Comparison of ENCODE assay signal across 11 cellular contexts in the genomic region with DNA sequence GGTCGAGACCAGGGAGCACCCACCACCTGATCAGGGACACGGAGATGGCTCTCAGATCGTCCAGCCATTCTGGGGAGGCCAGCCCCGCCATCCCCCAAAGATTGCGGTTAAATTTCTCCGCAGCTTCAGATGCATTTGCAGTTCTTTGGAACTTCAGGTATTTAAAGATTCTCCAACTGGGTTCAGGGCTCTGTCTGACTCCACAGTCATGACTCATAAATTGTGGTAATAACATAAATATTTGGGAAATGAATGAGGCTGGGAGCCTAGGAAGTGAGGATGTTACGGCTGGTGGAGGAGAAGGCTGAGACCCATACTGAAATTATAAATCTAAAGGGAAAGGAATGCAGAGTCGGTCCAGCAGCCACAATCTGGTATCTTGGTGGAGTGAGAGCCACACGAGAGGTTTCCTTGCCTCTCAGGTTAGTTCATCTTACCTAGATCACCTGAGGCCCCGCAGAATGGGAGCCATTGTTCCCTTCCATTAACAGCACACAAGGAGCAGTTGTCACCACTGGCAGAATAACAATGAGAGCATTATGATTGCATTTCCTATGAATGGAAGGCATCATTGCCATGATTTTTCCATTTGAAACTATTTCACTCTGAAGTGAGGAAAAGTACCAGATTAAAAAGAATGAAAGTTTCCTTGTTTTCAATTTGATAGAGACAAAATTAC. TPM values are rescaled to one million over a fixed set of nuclear protein-coding genes. Genes with fewer than 3 reads are reported as not detected.
DNase-seq lines count a peak whose midpoint lies in the region; ATAC-seq and TF ChIP-seq lines count a peak whose summit lies in the region.
"Had no signal": no experiment of that assay in that cellular context is flagged by ENCODE, and none has a peak within 500 bp of the region (broad histone marks: within the 10 kb centered on the region; RNA-seq: fewer than 3 reads in every experiment).

No MANE protein-coding gene starts in this region.

- H3K9me3 ChIP-seq in smooth muscle cell (replicated peaks; ENCODE audit: low read depth) (no peaks in the 10 kb centered on the region), A673 (ENCODE audit: low read depth, low read length, poor library complexity, severe bottlenecking) (no peaks in the 10 kb centered on the region)

- no TSS peak for BruUV-seq in A673 (replicated peaks; lab: Mats Ljungman, UMichigan)

- H3K4me1 ChIP-seq in smooth muscle cell (ENCODE audit: low read depth) (peaks cover 5% of the 10 kb centered on the region), A673 (ENCODE audit: insufficient read depth, low read length, poor library complexity, severe bottlenecking) (no peaks in the 10 kb centered on the region)

- CTCF ChIA-PET in A673 (lab: Charles Lee): no interaction called here

- peak overlapping the region; percentile 6 for H2AFZ ChIP-seq in smooth muscle cell (ENCODE audit: low read depth)

- POLR2A ChIA-PET in A673 (lab: Charles Lee; ENCODE audit: low non-redundant PET): no interaction called here

- no peaks in the 10 kb centered on the region for H4K20me1 ChIP-seq in smooth muscle cell (ENCODE audit: low read depth)

- intact Hi-C loops in A673 (cut with micrococcal nuclease; ENCODE audit: unreplicated experiment): no loop called here

- H3K36me3 ChIP-seq in smooth muscle cell (ENCODE audit: low read depth) (no peaks in the 10 kb centered on the region), A673 (ENCODE audit: insufficient read depth, low read length, poor library complexity, severe bottlenecking) (no peaks in the 10 kb centered on the region)
- H3K36me3 ChIP-seq: cardiac muscle cell had no signal

- H3K9ac ChIP-seq in smooth muscle cell (ENCODE audit: low read depth): peak overlapping the region; percentile 38

- H3K27me3 ChIP-seq in smooth muscle cell (ENCODE audit: low read depth) (no peaks in the 10 kb centered on the region), A673 (replicated peaks; ENCODE audit: insufficient read depth, low read depth, low read length, poor library complexity) (no peaks in the 10 kb centered on the region)
- H3K27me3 ChIP-seq: cardiac muscle cell had no signal

- DNase-seq in HK-2 (ENCODE audit: unreplicated experiment) (peak; percentile 54), SW 1271 (lab: John Stamatoyannopoulos, UW) (peak; percentile 88 to 97), foreskin fibroblast (peak; percentile 88 to 93), smooth muscle cell (lab: John Stamatoyannopoulos, UW; ENCODE audit: unreplicated experiment) (no peak), DMS79 treated with DMSO at 0.1 percent for 48 hours (lab: John Stamatoyannopoulos, UW) (no peak), A673 (ENCODE audit: low spot score) (no peak)
- no peak for DNase-seq in activated effector memory CD4-positive, alpha-beta T cell treated with anti-CD3 and anti-CD28 coated beads, Interleukin-2, amount 50 U/mL, for 16 hours
- DNase-seq: naive B cell; stimulated activated CD8-positive, alpha-beta memory T cell treated with anti-CD3 and anti-CD28 coated beads, Interleukin-4, amount 100 ng/mL, for 48 hours had no signal

- H3K27ac ChIP-seq in smooth muscle cell (ENCODE audit: low read depth) (peak overlapping the region; percentile 79), A673 (ENCODE audit: low read depth, low read length, poor library complexity, severe bottlenecking) (no peak overlapping the region)
- H3K27ac ChIP-seq: cardiac muscle cell had no signal

- TF ChIP-seq CTCF in foreskin fibroblast (IDR thresholded peaks at IDR 0.05; ENCODE audit: low read depth, low read length) (no peak), smooth muscle cell (IDR thresholded peaks at IDR 0.05; ENCODE audit: borderline replicate concordance, insufficient read depth, poor library complexity, severe bottlenecking) (no peak), A673 (conservative IDR thresholded peaks at IDR 0.05; ENCODE audit: low read depth, low read length) (no peak)

- H3F3A ChIP-seq in smooth muscle cell (ENCODE audit: low read depth): peaks cover 8% of the 10 kb centered on the region

- no peaks in the 10 kb centered on the region for H3K79me2 ChIP-seq in smooth muscle cell (ENCODE audit: low read depth)

- 15% methylated on average over 10 of the region's 10 CpGs for WGBS in smooth muscle cell (ENCODE audit: low lambda C conversion rate)

- H3K4me3 ChIP-seq in foreskin fibroblast (ENCODE audit: low read depth in 1 of 2, low read length in 2 of 2): no peak overlapping the region
- H3K4me3 ChIP-seq in smooth muscle cell: no peak overlapping the region
- no peak overlapping the region for H3K4me3 ChIP-seq in A673 (ENCODE audit: low read depth, low read length, poor library complexity, severe bottlenecking)
- H3K4me3 ChIP-seq: cardiac muscle cell had no signal

- ATAC-seq in HG02759 (IDR thresholded peaks at IDR 0.05; ENCODE audit: unreplicated experiment): no peak

- peak overlapping the region; percentile 57 for H3K4me2 ChIP-seq in smooth muscle cell

RNA-seq across cellular contexts. Expression of a gene that starts 26.7 kb away (rescaled TPM):
- total RNA-seq in smooth muscle cell (104 and 111 TPM in 2 replicates), A673 (2021) (133 and 146 TPM in 2 replicates)
- 103 and 140 TPM in 2 replicates for polyA plus RNA-seq in smooth muscle cell

Comparison
In these comparisons a context has a peak if more than half of its experiments do, and no peak if none do; other contexts are left out.
1. DNase-seq: peak in HK-2 (single experiment), SW 1271 (2 of 2) and foreskin fibroblast (2 of 2); none in smooth muscle cell (single experiment), DMS79 treated with DMSO at 0.1 percent for 48 hours (single experiment), activated effector memory CD4-positive, alpha-beta T cell treated with anti-CD3 and anti-CD28 coated beads, Interleukin-2, amount 50 U/mL, for 16 hours (single experiment) and A673 (single experiment).